26 cellular contexts compared by ENCODE assay signal in genomic region chr3:185858502-185859225, GRCh38.
"Had no signal": no experiment of that assay in that cellular context is flagged by ENCODE, and none has a peak within 500 bp of the region (broad histone marks: within the 10 kb centered on the region; RNA-seq: fewer than 3 reads in every experiment).

No MANE protein-coding gene starts in this region.

- H3K27me3 ChIP-seq: esophagus muscularis mucosa, heart right ventricle, ovary, sigmoid colon, testis, tibial nerve, upper lobe of left lung had no signal

- H3K9me3 ChIP-seq: ovary, testis had no signal

- H3K4me1 ChIP-seq: esophagus muscularis mucosa, heart right ventricle, lower lobe of right lung, psoas muscle, sigmoid colon, spleen, testis, tibial nerve, upper lobe of left lung had no signal

- DNase-seq: dermis blood vessel endothelial cell; effector memory CD4-positive, alpha-beta T cell; foreskin melanocyte; glutamatergic neuron; heart right ventricle; hippocampal formation; left cardiac atrium; left ventricle myocardium superior; lower lobe of right lung; natural killer cell; occipital lobe; ovary; posterior cingulate gyrus; psoas muscle; right cardiac atrium; sigmoid colon; spleen; stimulated activated CD4-positive, alpha-beta T cell treated with anti-CD3 and anti-CD28 coated beads, Interleukin-4, amount 100 ng/mL, for 4 hours; stimulated activated naive CD8-positive, alpha-beta T cell treated with anti-CD3 and anti-CD28 coated beads, Interleukin-15, Interleukin-2, amounts not matched to agents 100 U/mL and 50 U/mL, for 24 hours; substantia nigra; testis; upper lobe of left lung had no signal

- H3K27ac ChIP-seq: coronary artery, esophagus muscularis mucosa, heart right ventricle, lower lobe of right lung, ovary, psoas muscle, sigmoid colon, spleen, testis, tibial nerve, upper lobe of left lung had no signal

- ATAC-seq: heart right ventricle; left cardiac atrium; left ventricle myocardium superior; lower lobe of right lung; natural killer cell; psoas muscle; right cardiac atrium; stimulated activated memory B cell treated with anti-CD40 and anti-IgM and Interleukin-4, amounts not matched to agents 10 μg/mL and 1 μg/mL and 100 μg/mL, for 72 hours; stimulated activated naive CD8-positive, alpha-beta T cell treated with anti-CD3 and anti-CD28 coated beads, Interleukin-15, Interleukin-2, amounts not matched to agents 100 U/mL and 50 U/mL, for 24 hours had no signal

- H3K36me3 ChIP-seq: esophagus muscularis mucosa, heart right ventricle, lower lobe of right lung, ovary, sigmoid colon, spleen, tibial nerve, upper lobe of left lung had no signal

- H3K4me3 ChIP-seq: coronary artery, esophagus muscularis mucosa, heart right ventricle, lower lobe of right lung, ovary, psoas muscle, sigmoid colon, spleen, testis, tibial nerve, upper lobe of left lung had no signal
